In the genomic region with DNA sequence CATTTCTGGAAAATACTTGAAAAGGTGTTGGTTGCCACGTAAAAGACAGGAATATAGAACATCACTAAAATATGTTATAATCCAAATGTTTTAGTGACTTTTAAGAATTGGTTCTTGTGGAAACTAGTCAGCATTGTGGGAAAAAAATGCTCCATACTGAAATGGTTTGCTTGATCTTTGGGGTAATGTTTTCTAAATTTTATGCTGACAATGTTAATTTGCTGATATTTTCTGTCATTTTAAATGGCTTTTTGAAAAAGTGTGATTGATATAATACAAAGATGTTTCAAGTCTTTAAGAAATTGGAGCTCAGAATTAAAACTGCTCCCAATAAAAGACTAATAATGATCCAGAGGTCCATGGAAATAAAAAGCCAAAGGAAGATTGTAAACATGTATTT, we compare ENCODE assay signal across 29 cellular contexts.
"Had no signal": no experiment of that assay in that cellular context is flagged by ENCODE, and none has a peak within 500 bp of the region (broad histone marks: within the 10 kb centered on the region; RNA-seq: fewer than 3 reads in every experiment).

No MANE protein-coding gene starts in this region.

- H3K27me3 ChIP-seq: neural progenitor cell, ovary, spleen, thyroid gland, tibial nerve, upper lobe of left lung, vagina had no signal

- H3K79me2 ChIP-seq: parathyroid adenoma had no signal

- DNase-seq: naive thymus-derived CD4-positive, alpha-beta T cell; natural killer cell; occipital lobe; ovary; posterior cingulate gyrus; psoas muscle; right cardiac atrium; spleen; stimulated activated CD4-positive, alpha-beta T cell treated with anti-CD3 and anti-CD28 coated beads, Interleukin-12 subunit alpha, Interleukin-12 subunit beta, amount 100 ng/mL, for 4 hours; stimulated activated CD4-positive, alpha-beta T cell treated with anti-CD3 and anti-CD28 coated beads, Interleukin-1b, Interleukin-23, amount 100 ng/mL, for 48 hours; stimulated activated CD4-positive, alpha-beta T cell treated with anti-CD3 and anti-CD28 coated beads, Interleukin-4, amount 100 ng/mL, for 1 hour; stimulated activated CD4-positive, alpha-beta T cell treated with anti-CD3 and anti-CD28 coated beads, Interleukin-4, amount 100 ng/mL, for 4 hours; stimulated activated CD8-positive, alpha-beta memory T cell treated with anti-CD3 and anti-CD28 coated beads, Interleukin-4, amount 100 ng/mL, for 48 hours; stimulated activated naive CD4-positive, alpha-beta T cell; stimulated activated naive CD8-positive, alpha-beta T cell treated with anti-CD3 and anti-CD28 coated beads, Interleukin-15, amount 100 ng/mL, for 72 hours; stimulated activated naive CD8-positive, alpha-beta T cell treated with anti-CD3 and anti-CD28 coated beads, Interleukin-15, Interleukin-2, amounts not matched to agents 100 U/mL and 50 U/mL, for 24 hours; thyroid gland; trophoblast cell; upper lobe of left lung had no signal

- H3K9ac ChIP-seq: neural progenitor cell, parathyroid adenoma had no signal

- H3K9me3 ChIP-seq: ovary, psoas muscle, spleen, thoracic aorta, thyroid gland, tibial nerve, upper lobe of left lung, vagina had no signal

- H3K27ac ChIP-seq: neural progenitor cell, ovary, parathyroid adenoma, psoas muscle, skin epidermis, spleen, thoracic aorta, thyroid gland, tibial nerve, upper lobe of left lung, vagina had no signal

- ATAC-seq: naive thymus-derived CD4-positive, alpha-beta T cell; natural killer cell; psoas muscle; right cardiac atrium; sciatic nerve; stimulated activated memory B cell treated with anti-CD40 and anti-IgM and Interleukin-4, amounts not matched to agents 10 μg/mL and 1 μg/mL and 100 μg/mL, for 72 hours; stimulated activated naive CD8-positive, alpha-beta T cell treated with anti-CD3 and anti-CD28 coated beads, Interleukin-15, amount 100 ng/mL, for 72 hours; stimulated activated naive CD8-positive, alpha-beta T cell treated with anti-CD3 and anti-CD28 coated beads, Interleukin-15, Interleukin-2, amounts not matched to agents 100 U/mL and 50 U/mL, for 24 hours had no signal

- H3K4me1 ChIP-seq: neural progenitor cell, parathyroid adenoma, psoas muscle, spleen, thyroid gland, tibial nerve, upper lobe of left lung, vagina had no signal

- H3K4me2 ChIP-seq: neural progenitor cell, smooth muscle cell had no signal

- FAIRE-seq: urothelium cell line had no signal

- H3K36me3 ChIP-seq: neural progenitor cell, ovary, spleen, thoracic aorta, thyroid gland, tibial nerve, upper lobe of left lung, vagina had no signal

- H3K4me3 ChIP-seq: neural progenitor cell, ovary, psoas muscle, skin epidermis, smooth muscle cell, spleen, thoracic aorta, thyroid gland, tibial nerve, upper lobe of left lung, vagina had no signal

- H2AFZ ChIP-seq: neural progenitor cell, parathyroid adenoma had no signal
